ENCODE assay signal across 13 cellular contexts in genomic region chr4:113961322-113961698, GRCh38. TPM values are rescaled to one million over a fixed set of nuclear protein-coding genes. Genes with fewer than 3 reads are reported as not detected.
DNase-seq lines count a peak whose midpoint lies in the region; ATAC-seq and TF ChIP-seq lines count a peak whose summit lies in the region.
"Had no signal": no experiment of that assay in that cellular context is flagged by ENCODE, and none has a peak within 500 bp of the region (broad histone marks: within the 10 kb centered on the region; RNA-seq: fewer than 3 reads in every experiment).

No MANE protein-coding gene starts in this region.

- H2AFZ ChIP-seq in mesenchymal stem cell (ENCODE audit: low read depth, low read length) = no peak overlapping the region
- H2AFZ ChIP-seq: parathyroid adenoma had no signal

- H3K4me1 ChIP-seq in mesenchymal stem cell (ENCODE audit: control insufficient read depth, insufficient read depth, low read depth, low read length) (peaks cover 5% of the 10 kb centered on the region), Peyer's patch (peaks cover 0 to 8% (median 4%) of the 10 kb centered on the region in 4 donors), aorta (ENCODE audit: control insufficient read depth in 1 of 2, insufficient read depth in 2 of 2, low read length in 2 of 2) (peaks cover 2 to 3% of the 10 kb centered on the region in 2 donors), left ventricle myocardium inferior (peaks cover 4% of the 10 kb centered on the region)
- H3K4me1 ChIP-seq: parathyroid adenoma had no signal

- DNase-seq in EH (ENCODE audit: low read depth) = peak; percentile 64
- DNase-seq in NCI-H748 treated with DMSO at 0.1 percent for 48 hours (lab: John Stamatoyannopoulos, UW) = peak; percentile 49
- peak; percentile 63 to 73 for DNase-seq in dermis microvascular lymphatic vessel endothelial cell (ENCODE audit: low read depth in 2 of 2)
- DNase-seq in mesenchymal stem cell = peak; percentile 60
- DNase-seq in Peyer's patch = no peak
- DNase-seq in aorta = no peak
- no peak for DNase-seq in left ventricle myocardium inferior
- DNase-seq: activated CD8-positive, alpha-beta T cell treated with anti-CD3 and anti-CD28 coated beads, Interleukin-2, amount 10 ng/mL, durations not matched to agents 7 days and 5 days; activated naive CD4-positive, alpha-beta T cell treated with anti-CD3 and anti-CD28 coated beads, Interleukin-2, amount 10 ng/mL, durations not matched to agents 7 days and 5 days; CD4-positive, CD25-positive, alpha-beta regulatory T cell had no signal

- no peak overlapping the region for H2BK15ac ChIP-seq in mesenchymal stem cell (ENCODE audit: low read depth, poor library complexity, severe bottlenecking)

- H3K9me3 ChIP-seq in mesenchymal stem cell (ENCODE audit: control insufficient read depth, low read length) = no peaks in the 10 kb centered on the region
- H3K9me3 ChIP-seq in Peyer's patch = no peaks in the 10 kb centered on the region
- H3K9me3 ChIP-seq in aorta (ENCODE audit: control insufficient read depth, low read length) = no peaks in the 10 kb centered on the region
- peaks cover 5% of the 10 kb centered on the region for H3K9me3 ChIP-seq in left ventricle myocardium inferior (replicated peaks)
- H3K9me3 ChIP-seq: tibial nerve had no signal

- intact Hi-C loops in aorta (cut with DNase I) = no loop called here
- intact Hi-C loops in left ventricle myocardium inferior (cut with micrococcal nuclease) = no loop called here

- H3K36me3 ChIP-seq in mesenchymal stem cell (ENCODE audit: control insufficient read depth in 1 of 2, insufficient read depth in 2 of 2, low read depth in 1 of 2, low read length in 2 of 2) = peaks cover 0 to 2% of the 10 kb centered on the region in 2 experiments
- no peaks in the 10 kb centered on the region for H3K36me3 ChIP-seq in Peyer's patch
- no peaks in the 10 kb centered on the region for H3K36me3 ChIP-seq in aorta (ENCODE audit: control insufficient read depth in 1 of 2, insufficient read depth in 2 of 2, low read length in 1 of 2)
- no peaks in the 10 kb centered on the region for H3K36me3 ChIP-seq in left ventricle myocardium inferior
- H3K36me3 ChIP-seq: tibial nerve had no signal

- H3K9ac ChIP-seq in mesenchymal stem cell (ENCODE audit: low read length) = no peak overlapping the region
- H3K9ac ChIP-seq: parathyroid adenoma had no signal

- no peak overlapping the region for H4K91ac ChIP-seq in mesenchymal stem cell (ENCODE audit: low read length)

- no peak overlapping the region for H3K4ac ChIP-seq in mesenchymal stem cell (ENCODE audit: low read depth in 1 of 2, low read length in 2 of 2)

- H2BK12ac ChIP-seq in mesenchymal stem cell (ENCODE audit: low read length in 2 of 2) = no peak overlapping the region

- H2AK5ac ChIP-seq in mesenchymal stem cell (ENCODE audit: low read length, severe bottlenecking) = no peak overlapping the region

- no peak overlapping the region for H3K23ac ChIP-seq in mesenchymal stem cell (ENCODE audit: low read length in 2 of 2)

- TF ChIP-seq CTCF in Peyer's patch (IDR thresholded peaks at IDR 0.05) (no peak), left ventricle myocardium inferior (IDR thresholded peaks at IDR 0.05; ENCODE audit: borderline replicate concordance) (no peak)

- H2BK120ac ChIP-seq in mesenchymal stem cell (ENCODE audit: low read depth, low read length) = no peak overlapping the region

- H3K4me3 ChIP-seq in mesenchymal stem cell (ENCODE audit: insufficient read depth in 1 of 2, low read depth in 1 of 2, low read length in 2 of 2) (no peak overlapping the region), Peyer's patch (no peak overlapping the region), aorta (ENCODE audit: low read length in 2 of 2) (no peak overlapping the region), left ventricle myocardium inferior (no peak overlapping the region)
- H3K4me3 ChIP-seq: tibial nerve had no signal

- no peak for ATAC-seq in HG03139 (IDR thresholded peaks at IDR 0.05; ENCODE audit: unreplicated experiment)
- no peak for ATAC-seq in aorta (ENCODE audit: low FRiP score)
- ATAC-seq: activated CD8-positive, alpha-beta T cell treated with anti-CD3 and anti-CD28 coated beads, Interleukin-2, amount 10 ng/mL, durations not matched to agents 7 days and 5 days had no signal

- no peaks in the 10 kb centered on the region for H3K27me3 ChIP-seq in mesenchymal stem cell (ENCODE audit: control insufficient read depth in 1 of 2, insufficient read depth in 1 of 2, low read length in 2 of 2)
- no peaks in the 10 kb centered on the region for H3K27me3 ChIP-seq in Peyer's patch
- H3K27me3 ChIP-seq in aorta (ENCODE audit: control insufficient read depth in 1 of 2, insufficient read depth in 2 of 2, low read length in 1 of 2) = no peaks in the 10 kb centered on the region
- peaks cover 9% of the 10 kb centered on the region for H3K27me3 ChIP-seq in left ventricle myocardium inferior (ENCODE audit: low read depth)
- H3K27me3 ChIP-seq: tibial nerve had no signal

- peak overlapping the region; percentile 41 for H3K27ac ChIP-seq in mesenchymal stem cell (ENCODE audit: low read length, poor library complexity, severe bottlenecking)
- no peak overlapping the region for H3K27ac ChIP-seq in Peyer's patch
- H3K27ac ChIP-seq in aorta (ENCODE audit: low read depth in 1 of 2, low read length in 2 of 2) = peak overlapping the region in 1 of 2 donors; percentile 93
- H3K27ac ChIP-seq in left ventricle myocardium inferior (replicated peaks) = no peak overlapping the region
- H3K27ac ChIP-seq: parathyroid adenoma, tibial nerve had no signal

- H3K18ac ChIP-seq in mesenchymal stem cell (ENCODE audit: low read depth in 1 of 2, low read length in 2 of 2) = no peak overlapping the region

- no peak overlapping the region for H3K4me2 ChIP-seq in mesenchymal stem cell (ENCODE audit: low read length, poor library complexity, severe bottlenecking)

- H3K14ac ChIP-seq in mesenchymal stem cell (ENCODE audit: low read length in 2 of 2) = no peak overlapping the region

- no peak overlapping the region for H4K8ac ChIP-seq in mesenchymal stem cell (ENCODE audit: low read length)

- WGBS in mesenchymal stem cell = no CpG with 5 or more reads among the region's 1 CpG
- 3% methylated on average over 1 of the region's 1 CpG for WGBS in aorta, 2 donors

- TF ChIP-seq POLR2A in Peyer's patch (IDR thresholded peaks at IDR 0.05) = no peak

- no peak overlapping the region for H2BK5ac ChIP-seq in mesenchymal stem cell (ENCODE audit: low read depth, low read length, poor library complexity, severe bottlenecking)

- H3K79me1 ChIP-seq in mesenchymal stem cell (replicated peaks; ENCODE audit: low read length, poor library complexity, severe bottlenecking) = peaks cover 2% of the 10 kb centered on the region

RNA-seq across cellular contexts. Expression of gene ARSJ, which starts 18.1 kb away (rescaled TPM):
- total RNA-seq in dermis microvascular lymphatic vessel endothelial cell (15.3 and 15.4 TPM in 2 replicates), Peyer's patch (1 to 10 TPM; 1.0 to 3.3 (median 1.4) TPM), aorta (10 to 100 TPM; 13.5 to 42.4 TPM), left ventricle myocardium inferior (1.2 TPM)
- 22.2 TPM for polyA plus RNA-seq in mesenchymal stem cell (2013, experiment 1 of 2)
- polyA plus RNA-seq in mesenchymal stem cell (2013, experiment 2 of 2) = 23.1 TPM
- 1 to 10 TPM; 4.5 to 4.9 TPM for polyA plus RNA-seq in aorta
- total RNA-seq: activated CD8-positive, alpha-beta T cell treated with anti-CD3 and anti-CD28 coated beads, Interleukin-2, amount 10 ng/mL, durations not matched to agents 7 days and 5 days; CD4-positive, CD25-positive, alpha-beta regulatory T cell had no signal
- polyA plus RNA-seq: CD4-positive, CD25-positive, alpha-beta regulatory T cell had no signal

Comparison
In these comparisons a context has a peak if more than half of its experiments do, and no peak if none do; other contexts are left out.
1. DNase-seq: peak in EH (single experiment), NCI-H748 treated with DMSO at 0.1 percent for 48 hours (single experiment), dermis microvascular lymphatic vessel endothelial cell (2 of 2) and mesenchymal stem cell (single experiment); none in Peyer's patch (0 of 3), aorta (0 of 2) and left ventricle myocardium inferior (single experiment).